8 cellular contexts compared by ENCODE assay signal in genomic region chr19:680287-681028, GRCh38.
A peak's percentile ranks its signal among the peaks of the same experiment; 100 is the strongest.
DNase-seq lines count a peak whose midpoint lies in the region; ATAC-seq and TF ChIP-seq lines count a peak whose summit lies in the region.

No MANE protein-coding gene starts in this region.

- ATAC-seq in GM18909 (IDR thresholded peaks at IDR 0.05; ENCODE audit: poor library complexity, unreplicated experiment) (peak; percentile 76), HG03159 (IDR thresholded peaks at IDR 0.05; ENCODE audit: unreplicated experiment) (peak; percentile 71)

- no peak for TF ChIP-seq CTCF in AG09309 (IDR thresholded peaks at IDR 0.05; ENCODE audit: control insufficient read depth, insufficient read depth, low read depth, low read length, missing control alignments)
- TF ChIP-seq CTCF in WI38 (IDR thresholded peaks at IDR 0.05; ENCODE audit: low read depth, low read length): no peak
- no peak for TF ChIP-seq CTCF in cardiac fibroblast (IDR thresholded peaks at IDR 0.05; ENCODE audit: low read depth, low read length)

- H3K4me3 ChIP-seq in AG09309 (ENCODE audit: control insufficient read depth, low read depth, low read length): peak overlapping the region; percentile 52
- peak overlapping the region; percentile 61 for H3K4me3 ChIP-seq in WI38 (ENCODE audit: low read depth, low read length)
- peak overlapping the region; percentile 49 to 58 for H3K4me3 ChIP-seq in cardiac fibroblast (replicated peaks in 1 of 2; ENCODE audit: low read depth in 2 of 2, low read length in 2 of 2)

- DNase-seq in AG09309 (ENCODE audit: low read depth): peak; percentile 88
- DNase-seq in NCI-H2196 treated with DMSO at 0.1 percent for 48 hours (lab: John Stamatoyannopoulos, UW; ENCODE audit: unreplicated experiment): peak; percentile 95
- peak; percentile 99 to 100 for DNase-seq in cardiac fibroblast (ENCODE audit: low read depth in 2 of 2)
- DNase-seq in islet precursor cell: peak; percentile 100
- peak; percentile 100 for DNase-seq in stimulated activated CD4-positive, alpha-beta T cell treated with anti-CD3 and anti-CD28 coated beads, Interleukin-12 subunit alpha, Interleukin-12 subunit beta, amount 100 ng/mL, for 4 hours

Comparison
In these comparisons a context has a peak if more than half of its experiments do, and no peak if none do; other contexts are left out.
1. Peak in every context shown above with its lines: DNase-seq, ATAC-seq and H3K4me3 ChIP-seq.